In the genomic region with DNA sequence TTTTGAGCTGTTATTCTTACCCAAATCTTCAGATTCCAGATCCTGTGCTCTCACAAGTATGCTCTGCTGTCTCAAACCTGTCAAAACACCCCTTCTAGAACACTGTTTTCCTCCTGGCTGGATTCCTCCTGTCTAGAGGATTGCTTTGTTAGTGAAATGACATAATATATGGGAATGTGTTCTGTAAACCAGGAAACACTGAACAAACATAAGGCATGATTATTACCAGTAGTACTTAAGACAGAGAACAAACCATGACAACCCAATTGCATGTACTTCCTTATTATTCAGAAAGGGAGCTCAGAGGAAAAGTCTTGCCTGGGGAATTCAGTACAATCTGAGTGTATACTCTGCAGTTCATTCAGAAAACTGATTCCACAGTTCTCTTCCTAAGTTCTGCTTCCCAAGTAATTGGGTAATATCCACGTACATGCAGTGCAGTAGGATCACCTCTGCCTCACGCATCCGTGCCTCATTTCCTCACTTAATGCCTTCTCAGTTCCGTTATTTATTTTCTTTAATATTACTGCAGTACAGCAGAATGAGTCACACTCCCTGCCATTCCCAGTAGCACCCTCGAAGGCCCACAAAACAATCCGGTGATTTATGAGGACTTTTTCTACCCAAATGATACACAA, we compare ENCODE assay signal across 10 cellular contexts.
DNase-seq lines count a peak whose midpoint lies in the region; ATAC-seq and TF ChIP-seq lines count a peak whose summit lies in the region.
"Had no signal": no experiment of that assay in that cellular context is flagged by ENCODE, and none has a peak within 500 bp of the region (broad histone marks: within the 10 kb centered on the region; RNA-seq: fewer than 3 reads in every experiment).

No MANE protein-coding gene starts in this region.

- CTCF ChIA-PET in CD8-positive, alpha-beta T cell (lab: Charles Lee): no interaction called here
- CTCF ChIA-PET in WTC11 (lab: Charles Lee): no interaction called here

- H3K36me3 ChIP-seq in CD8-positive, alpha-beta T cell (ENCODE audit: insufficient read depth, low read length): no peaks in the 10 kb centered on the region

- no peaks in the 10 kb centered on the region for H3K4me1 Mint-ChIP-seq in CD8-positive, alpha-beta T cell (ENCODE audit: low read depth)
- H3K4me1 Mint-ChIP-seq in WTC11: 0 out of 2 replicates have a peak, but pooled peaks cover 3% of the 10 kb centered on the region

- H3K9me3 ChIP-seq in CD8-positive, alpha-beta T cell (ENCODE audit: low read length): no peaks in the 10 kb centered on the region

- H3K27ac ChIP-seq in CD8-positive, alpha-beta T cell (ENCODE audit: low read depth, low read length): no peak overlapping the region

- no peak overlapping the region for H3K4me3 Mint-ChIP-seq in CD8-positive, alpha-beta T cell
- no peak overlapping the region for H3K4me3 Mint-ChIP-seq in WTC11
- H3K4me3 Mint-ChIP-seq: neural crest cell had no signal

- no peaks in the 10 kb centered on the region for H3K27me3 Mint-ChIP-seq in CD8-positive, alpha-beta T cell (ENCODE audit: low read depth)
- H3K27me3 Mint-ChIP-seq in WTC11 (ENCODE audit: low read depth): no peaks in the 10 kb centered on the region; the same call in 1 of the 2 replicates

- H3K9me3 Mint-ChIP-seq in CD8-positive, alpha-beta T cell: peaks cover 6% of the 10 kb centered on the region
- H3K9me3 Mint-ChIP-seq in WTC11: no peaks in the 10 kb centered on the region
- H3K9me3 Mint-ChIP-seq: neural crest cell had no signal

- H3K36me3 Mint-ChIP-seq in CD8-positive, alpha-beta T cell: no peaks in the 10 kb centered on the region
- no peaks in the 10 kb centered on the region for H3K36me3 Mint-ChIP-seq in WTC11

- peak; percentile 86 for ATAC-seq in SK-N-SH treated with all-trans-retinoic acid at 6 μM for 48 hours
- no peak for ATAC-seq in CD8-positive, alpha-beta T cell
- no peak for ATAC-seq in WTC11

- H3K27ac Mint-ChIP-seq in CD8-positive, alpha-beta T cell: no peak overlapping the region
- H3K27ac Mint-ChIP-seq in WTC11: no peak overlapping the region

- H3K4me3 ChIP-seq in fibroblast of villous mesenchyme (ENCODE audit: low read depth, low read length) (peak overlapping the region; percentile 18), skeletal muscle cell (ENCODE audit: low read depth, low read length) (peak overlapping the region; percentile 19)
- no peak overlapping the region for H3K4me3 ChIP-seq in CD8-positive, alpha-beta T cell (ENCODE audit: low read depth, low read length)

- intact Hi-C loops in CD8-positive, alpha-beta T cell (cut with DNase I, micrococcal nuclease): no loop called here

- POLR2A ChIA-PET in CD8-positive, alpha-beta T cell (lab: Charles Lee): no interaction called here
- POLR2A ChIA-PET in WTC11 (lab: Charles Lee): interaction anchor here (0.6 kb wide), 1 partner anchor 1131 kb away, joined by 8 read pairs; no protein-coding TSS in a partner anchor

- TF ChIP-seq CTCF in fibroblast of villous mesenchyme (IDR thresholded peaks at IDR 0.05; ENCODE audit: insufficient read depth, low read depth, low read length): no peak
- TF ChIP-seq CTCF in CD8-positive, alpha-beta T cell (IDR thresholded peaks at IDR 0.05): no peak
- no peak for TF ChIP-seq CTCF in WTC11 (IDR thresholded peaks at IDR 0.05)

- H3K27me3 ChIP-seq in CD8-positive, alpha-beta T cell (ENCODE audit: insufficient read depth, low read length): no peaks in the 10 kb centered on the region

- no peaks in the 10 kb centered on the region for H3K4me1 ChIP-seq in CD8-positive, alpha-beta T cell (ENCODE audit: insufficient read depth, low read length)

- DNase-seq in GM03348 (ENCODE audit: low spot score) (peak; percentile 42), fibroblast of villous mesenchyme (ENCODE audit: low read depth) (peak; percentile 94), skeletal muscle cell (ENCODE audit: low read depth) (peak; percentile 92), activated T-cell treated with anti-CD3 and anti-CD28 coated beads for 4 hours (no peak), WTC11 (ENCODE audit: low spot score) (no peak), NCI-H2196 (lab: John Stamatoyannopoulos, UW; ENCODE audit: unreplicated experiment) (no peak)
- no peak for DNase-seq in CD8-positive, alpha-beta T cell
- DNase-seq: NCI-H1930 had no signal

TF ChIP-seq in SK-N-SH treated with all-trans-retinoic acid at 6 μM for 48 hours, 23 proteins besides CTCF, POLR2A, EP300 and RAD21 (continues in another document):
- TF ChIP-seq ZNF8 (CRISPR knock-in tag; IDR thresholded peaks at IDR 0.05) (no peak), CSDC2 (CRISPR knock-in tag; IDR thresholded peaks at IDR 0.05) (no peak), RARB (CRISPR knock-in tag; IDR thresholded peaks at IDR 0.05) (no peak), TOX (CRISPR knock-in tag; IDR thresholded peaks at IDR 0.05; ENCODE audit: borderline replicate concordance) (no peak)
- TF ChIP-seq, protein P1, sequence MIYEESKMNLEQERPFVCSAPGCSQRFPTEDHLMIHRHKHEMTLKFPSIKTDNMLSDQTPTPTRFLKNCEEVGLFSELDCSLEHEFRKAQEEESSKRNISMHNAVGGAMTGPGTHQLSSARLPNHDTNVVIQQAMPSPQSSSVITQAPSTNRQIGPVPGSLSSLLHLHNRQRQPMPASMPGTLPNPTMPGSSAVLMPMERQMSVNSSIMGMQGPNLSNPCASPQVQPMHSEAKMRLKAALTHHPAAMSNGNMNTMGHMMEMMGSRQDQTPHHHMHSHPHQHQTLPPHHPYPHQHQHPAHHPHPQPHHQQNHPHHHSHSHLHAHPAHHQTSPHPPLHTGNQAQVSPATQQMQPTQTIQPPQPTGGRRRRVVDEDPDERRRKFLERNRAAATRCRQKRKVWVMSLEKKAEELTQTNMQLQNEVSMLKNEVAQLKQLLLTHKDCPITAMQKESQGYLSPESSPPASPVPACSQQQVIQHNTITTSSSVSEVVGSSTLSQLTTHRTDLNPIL (CRISPR knock-in tag; IDR thresholded peaks at IDR 0.05; ENCODE audit: low read depth): no peak
- TF ChIP-seq, protein P2, sequence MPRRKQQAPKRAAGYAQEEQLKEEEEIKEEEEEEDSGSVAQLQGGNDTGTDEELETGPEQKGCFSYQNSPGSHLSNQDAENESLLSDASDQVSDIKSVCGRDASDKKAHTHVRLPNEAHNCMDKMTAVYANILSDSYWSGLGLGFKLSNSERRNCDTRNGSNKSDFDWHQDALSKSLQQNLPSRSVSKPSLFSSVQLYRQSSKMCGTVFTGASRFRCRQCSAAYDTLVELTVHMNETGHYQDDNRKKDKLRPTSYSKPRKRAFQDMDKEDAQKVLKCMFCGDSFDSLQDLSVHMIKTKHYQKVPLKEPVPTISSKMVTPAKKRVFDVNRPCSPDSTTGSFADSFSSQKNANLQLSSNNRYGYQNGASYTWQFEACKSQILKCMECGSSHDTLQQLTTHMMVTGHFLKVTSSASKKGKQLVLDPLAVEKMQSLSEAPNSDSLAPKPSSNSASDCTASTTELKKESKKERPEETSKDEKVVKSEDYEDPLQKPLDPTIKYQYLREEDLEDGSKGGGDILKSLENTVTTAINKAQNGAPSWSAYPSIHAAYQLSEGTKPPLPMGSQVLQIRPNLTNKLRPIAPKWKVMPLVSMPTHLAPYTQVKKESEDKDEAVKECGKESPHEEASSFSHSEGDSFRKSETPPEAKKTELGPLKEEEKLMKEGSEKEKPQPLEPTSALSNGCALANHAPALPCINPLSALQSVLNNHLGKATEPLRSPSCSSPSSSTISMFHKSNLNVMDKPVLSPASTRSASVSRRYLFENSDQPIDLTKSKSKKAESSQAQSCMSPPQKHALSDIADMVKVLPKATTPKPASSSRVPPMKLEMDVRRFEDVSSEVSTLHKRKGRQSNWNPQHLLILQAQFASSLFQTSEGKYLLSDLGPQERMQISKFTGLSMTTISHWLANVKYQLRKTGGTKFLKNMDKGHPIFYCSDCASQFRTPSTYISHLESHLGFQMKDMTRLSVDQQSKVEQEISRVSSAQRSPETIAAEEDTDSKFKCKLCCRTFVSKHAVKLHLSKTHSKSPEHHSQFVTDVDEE (CRISPR knock-in tag; IDR thresholded peaks at IDR 0.05): no peak

TF ChIP-seq in WTC11, 78 proteins besides CTCF, POLR2A, EP300 and RAD21 (continues in another document):
- no peak for TF ChIP-seq GTF2I (CRISPR knock-in tag; conservative IDR thresholded peaks at IDR 0.05)
- TF ChIP-seq, protein P3, sequence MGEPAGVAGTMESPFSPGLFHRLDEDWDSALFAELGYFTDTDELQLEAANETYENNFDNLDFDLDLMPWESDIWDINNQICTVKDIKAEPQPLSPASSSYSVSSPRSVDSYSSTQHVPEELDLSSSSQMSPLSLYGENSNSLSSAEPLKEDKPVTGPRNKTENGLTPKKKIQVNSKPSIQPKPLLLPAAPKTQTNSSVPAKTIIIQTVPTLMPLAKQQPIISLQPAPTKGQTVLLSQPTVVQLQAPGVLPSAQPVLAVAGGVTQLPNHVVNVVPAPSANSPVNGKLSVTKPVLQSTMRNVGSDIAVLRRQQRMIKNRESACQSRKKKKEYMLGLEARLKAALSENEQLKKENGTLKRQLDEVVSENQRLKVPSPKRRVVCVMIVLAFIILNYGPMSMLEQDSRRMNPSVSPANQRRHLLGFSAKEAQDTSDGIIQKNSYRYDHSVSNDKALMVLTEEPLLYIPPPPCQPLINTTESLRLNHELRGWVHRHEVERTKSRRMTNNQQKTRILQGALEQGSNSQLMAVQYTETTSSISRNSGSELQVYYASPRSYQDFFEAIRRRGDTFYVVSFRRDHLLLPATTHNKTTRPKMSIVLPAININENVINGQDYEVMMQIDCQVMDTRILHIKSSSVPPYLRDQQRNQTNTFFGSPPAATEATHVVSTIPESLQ (CRISPR knock-in tag; IDR thresholded peaks at IDR 0.05): no peak
- TF ChIP-seq, protein P4, sequence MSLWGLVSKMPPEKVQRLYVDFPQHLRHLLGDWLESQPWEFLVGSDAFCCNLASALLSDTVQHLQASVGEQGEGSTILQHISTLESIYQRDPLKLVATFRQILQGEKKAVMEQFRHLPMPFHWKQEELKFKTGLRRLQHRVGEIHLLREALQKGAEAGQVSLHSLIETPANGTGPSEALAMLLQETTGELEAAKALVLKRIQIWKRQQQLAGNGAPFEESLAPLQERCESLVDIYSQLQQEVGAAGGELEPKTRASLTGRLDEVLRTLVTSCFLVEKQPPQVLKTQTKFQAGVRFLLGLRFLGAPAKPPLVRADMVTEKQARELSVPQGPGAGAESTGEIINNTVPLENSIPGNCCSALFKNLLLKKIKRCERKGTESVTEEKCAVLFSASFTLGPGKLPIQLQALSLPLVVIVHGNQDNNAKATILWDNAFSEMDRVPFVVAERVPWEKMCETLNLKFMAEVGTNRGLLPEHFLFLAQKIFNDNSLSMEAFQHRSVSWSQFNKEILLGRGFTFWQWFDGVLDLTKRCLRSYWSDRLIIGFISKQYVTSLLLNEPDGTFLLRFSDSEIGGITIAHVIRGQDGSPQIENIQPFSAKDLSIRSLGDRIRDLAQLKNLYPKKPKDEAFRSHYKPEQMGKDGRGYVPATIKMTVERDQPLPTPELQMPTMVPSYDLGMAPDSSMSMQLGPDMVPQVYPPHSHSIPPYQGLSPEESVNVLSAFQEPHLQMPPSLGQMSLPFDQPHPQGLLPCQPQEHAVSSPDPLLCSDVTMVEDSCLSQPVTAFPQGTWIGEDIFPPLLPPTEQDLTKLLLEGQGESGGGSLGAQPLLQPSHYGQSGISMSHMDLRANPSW (CRISPR knock-in tag; conservative IDR thresholded peaks at IDR 0.05; ENCODE audit: low read depth): no peak
- no peak for TF ChIP-seq TEAD1 (CRISPR knock-in tag; IDR thresholded peaks at IDR 0.05)
- TF ChIP-seq EMX1 (CRISPR knock-in tag; IDR thresholded peaks at IDR 0.05): no peak

Comparison
In these comparisons a context has a peak if more than half of its experiments do, and no peak if none do; other contexts are left out.
1. DNase-seq: peak in GM03348 (single experiment), fibroblast of villous mesenchyme (single experiment) and skeletal muscle cell (single experiment); none in CD8-positive, alpha-beta T cell (0 of 7), activated T-cell treated with anti-CD3 and anti-CD28 coated beads for 4 hours (single experiment), WTC11 (single experiment) and NCI-H2196 (single experiment).